ENCODE assay signal across 18 cellular contexts in genomic region chr9:90459321-90459720, GRCh38.
DNase-seq lines count a peak whose midpoint lies in the region; ATAC-seq, FAIRE-seq and TF ChIP-seq lines count a peak whose summit lies in the region.
"Had no signal": no experiment of that assay in that cellular context is flagged by ENCODE, and none has a peak within 500 bp of the region (broad histone marks: within the 10 kb centered on the region; RNA-seq: fewer than 3 reads in every experiment).

No MANE protein-coding gene starts in this region.

- TF ChIP-seq RAD21 in GM12878 (IDR thresholded peaks at IDR 0.05; ENCODE audit: insufficient read depth, low read depth, low read length) = no peak

- peak; percentile 61 for ATAC-seq in GM19025 (IDR thresholded peaks at IDR 0.05; ENCODE audit: low read depth, unreplicated experiment)
- ATAC-seq in GM21528 (IDR thresholded peaks at IDR 0.05; ENCODE audit: low FRiP score, unreplicated experiment) = peak; percentile 84
- peak; percentile 73 for ATAC-seq in HG02943 (IDR thresholded peaks at IDR 0.05; ENCODE audit: low read depth, unreplicated experiment)
- peak; percentile 48; the same call in 2 of the 3 replicates for ATAC-seq in GM12878
- no peak for ATAC-seq in GM21447 (IDR thresholded peaks at IDR 0.05; ENCODE audit: unreplicated experiment)
- ATAC-seq in HG03196 (IDR thresholded peaks at IDR 0.05; ENCODE audit: unreplicated experiment) = no peak
- no peak for ATAC-seq in GM19397 (IDR thresholded peaks at IDR 0.05; ENCODE audit: unreplicated experiment)
- ATAC-seq: activated CD4-positive, CD25-positive, alpha-beta regulatory T cell treated with anti-CD3 and anti-CD28 coated beads, Interleukin-2, amount 50 U/mL, for 24 hours; K562 had no signal

- SMC1A ChIA-PET in GM12878 (lab: Charles Lee; ENCODE audit: uncharacterized antibody, unreplicated experiment) = no interaction called here

- H3K9me3 Mint-ChIP-seq in glutamatergic neuron (ENCODE audit: unreplicated experiment) = peaks cover 2% of the 10 kb centered on the region

- H2AFZ ChIP-seq in GM12878 (ENCODE audit: control insufficient read depth, low read depth, low read length) = no peak overlapping the region; the same call in 1 of the 2 replicates

- BruUV-seq in GM12878 (replicated peaks; lab: Mats Ljungman, UMichigan) = no TSS peak

- no peaks in the 10 kb centered on the region for H3K36me3 ChIP-seq in GM12878 (ENCODE audit: control insufficient read depth in 2 of 2, insufficient read depth in 2 of 2, low read length in 1 of 2)
- H3K36me3 ChIP-seq: ovary, thyroid gland had no signal

- DNase-seq in GM12878 (ENCODE audit: low read depth, low spot score) (no peak), glutamatergic neuron (no peak)
- DNase-seq: anterior cingulate cortex; NCI-H1105 treated with DMSO at 0.1 percent for 48 hours; NCI-H226; ovary; Right ventricle myocardium superior; stimulated activated CD4-positive, alpha-beta T cell treated with anti-CD3 and anti-CD28 coated beads, Interleukin-4, amount 100 ng/mL, for 4 hours; thyroid gland had no signal

- H3K4me1 ChIP-seq in GM12878 (ENCODE audit: control insufficient read depth, insufficient read depth, low read length) = no peaks in the 10 kb centered on the region

- peaks cover 4% of the 10 kb centered on the region for H3K36me3 Mint-ChIP-seq in glutamatergic neuron (ENCODE audit: unreplicated experiment)

- no peaks in the 10 kb centered on the region for H3K79me2 ChIP-seq in GM12878 (ENCODE audit: control insufficient read depth, insufficient read depth, low read length)

- H3K4me3 ChIP-seq in GM12878 = no peak overlapping the region
- H3K4me3 ChIP-seq: K562, ovary, thyroid gland had no signal

- RAD21 ChIA-PET in GM12878 (lab: Charles Lee; ENCODE audit: unreplicated experiment) = interaction anchor here (0.7 kb wide), 1 partner anchor 20 kb away, joined by 3 read pairs; no protein-coding TSS in a partner anchor

- no peak for TF ChIP-seq EP300 in GM12878 (IDR thresholded peaks at IDR 0.05; ENCODE audit: borderline replicate concordance in 1 of 2, control insufficient read depth in 1 of 2, low read depth in 2 of 2, low read length in 2 of 2)

- no peaks in the 10 kb centered on the region for H4K20me1 ChIP-seq in GM12878 (ENCODE audit: control insufficient read depth, insufficient read depth)

- intact Hi-C loops in GM12878 (cut with micrococcal nuclease; ENCODE audit: unreplicated experiment) = no loop called here

- H3K4me2 ChIP-seq in GM12878 (ENCODE audit: control insufficient read depth, insufficient read depth) = no peak overlapping the region

- in situ Hi-C loops in GM12878 (cut with MboI) = no loop called here

- no peaks in the 10 kb centered on the region for H3K9me3 ChIP-seq in GM12878 (replicated peaks; ENCODE audit: control insufficient read depth, insufficient read depth, low read length)
- H3K9me3 ChIP-seq: ovary, thyroid gland had no signal

- no peaks in the 10 kb centered on the region for H3K4me1 Mint-ChIP-seq in glutamatergic neuron (ENCODE audit: low read depth, unreplicated experiment)

- H3K4me3 Mint-ChIP-seq in glutamatergic neuron (ENCODE audit: unreplicated experiment) = no peak overlapping the region

- H3K27me3 Mint-ChIP-seq in glutamatergic neuron (ENCODE audit: unreplicated experiment) = peaks cover 4% of the 10 kb centered on the region

- CTCF ChIA-PET in GM12878 (lab: Yijun Ruan, JAX) = no interaction called here

- no peak for TF ChIP-seq CTCF in GM12878 (IDR thresholded peaks at IDR 0.05 in 2 of 3, conservative IDR thresholded peaks at IDR 0.05 in 1 of 3; ENCODE audit: control insufficient read depth in 2 of 3, extremely low read depth in 1 of 3, insufficient read depth in 1 of 3, low read depth in 3 of 3, low read length in 3 of 3)
- no peak for TF ChIP-seq CTCF in glutamatergic neuron (IDR thresholded peaks at IDR 0.05; ENCODE audit: partially characterized antibody, unreplicated experiment)

- H3K27ac ChIP-seq in GM12878 (ENCODE audit: control insufficient read depth, insufficient read depth) = no peak overlapping the region
- H3K27ac ChIP-seq: ovary, thyroid gland had no signal

- H3K27ac Mint-ChIP-seq in glutamatergic neuron (ENCODE audit: unreplicated experiment) = no peak overlapping the region

- peak; percentile 87 for FAIRE-seq in GM12878 (lab: Jason Lieb, UNC)
- FAIRE-seq: endometrium, K562 had no signal

- POLR2A ChIA-PET in GM12878 (lab: Charles Lee) = no interaction called here

- H3K9ac ChIP-seq in GM12878 (ENCODE audit: control insufficient read depth, insufficient read depth, low read length) = no peak overlapping the region

- no peaks in the 10 kb centered on the region; a peak in 1 of 4 replicates for H3K27me3 ChIP-seq in GM12878 (replicated peaks in 1 of 2; ENCODE audit: control insufficient read depth in 2 of 2, insufficient read depth in 2 of 2, low read length in 1 of 2)
- H3K27me3 ChIP-seq: ovary, thyroid gland had no signal

- WGBS in GM12878 (ENCODE audit: insufficient coverage, insufficient replicate concordance, low lambda C conversion rate, missing lambda C conversion rate) = 1% methylated on average over 4 of the region's 4 CpGs

- TF ChIP-seq POLR2A in GM12878 (IDR thresholded peaks at IDR 0.05; ENCODE audit: low read depth, low read length) = no peak

TF ChIP-seq in GM12878, 131 proteins besides CTCF, POLR2A, EP300 and RAD21:
- TF ChIP-seq YBX1 (IDR thresholded peaks at IDR 0.05) (no peak), NR2C2 (IDR thresholded peaks at IDR 0.05; ENCODE audit: borderline replicate concordance, control insufficient read depth, insufficient read length, low read depth) (no peak), ZNF622 (IDR thresholded peaks at IDR 0.05) (no peak), FOS (IDR thresholded peaks at IDR 0.05; ENCODE audit: borderline replicate concordance, extremely low read depth, insufficient read length) (no peak), CREM (IDR thresholded peaks at IDR 0.05; ENCODE audit: low read depth) (no peak), MTA2 (IDR thresholded peaks at IDR 0.05; ENCODE audit: low read depth) (no peak), RBBP5 (conservative IDR thresholded peaks at IDR 0.05) (no peak), IKZF1 (conservative IDR thresholded peaks at IDR 0.05) (no peak), SREBF1 (IDR thresholded peaks at IDR 0.05; ENCODE audit: low read length) (no peak), ZNF384 (IDR thresholded peaks at IDR 0.05; ENCODE audit: borderline replicate concordance, low read depth, low read length) (no peak), CHD2 (IDR thresholded peaks at IDR 0.05; ENCODE audit: borderline replicate concordance, low read depth, low read length) (no peak), SKIL (IDR thresholded peaks at IDR 0.05; ENCODE audit: low read depth, poor library complexity, severe bottlenecking) (no peak), MYB (IDR thresholded peaks at IDR 0.05; ENCODE audit: borderline replicate concordance, low read depth, low read length) (no peak), ELK1 (IDR thresholded peaks at IDR 0.05; ENCODE audit: low read depth, low read length) (no peak)
TF ChIP-seq in GM12878: peak in this region for 0.

Comparison
In these comparisons a context has a peak if more than half of its experiments do, and no peak if none do; other contexts are left out.
1. ATAC-seq: peak in GM19025 (single experiment), GM21528 (single experiment), HG02943 (single experiment) and GM12878 (single experiment); none in GM21447 (single experiment), HG03196 (single experiment) and GM19397 (single experiment).